Comparison of ENCODE assay signal across 16 cellular contexts in genomic region chr11:103633037-103633788, GRCh38.
DNase-seq lines count a peak whose midpoint lies in the region; ATAC-seq and TF ChIP-seq lines count a peak whose summit lies in the region.
"Had no signal": no experiment of that assay in that cellular context is flagged by ENCODE, and none has a peak within 500 bp of the region (broad histone marks: within the 10 kb centered on the region; RNA-seq: fewer than 3 reads in every experiment).

No MANE protein-coding gene starts in this region.

- no peak for TF ChIP-seq RAD21 in SK-N-SH (IDR thresholded peaks at IDR 0.05; ENCODE audit: low read length)

- POLR2A ChIA-PET in SK-N-SH (lab: Yijun Ruan, JAX), result no interaction called here

- H3K9me3 ChIP-seq in SK-N-SH, result no peaks in the 10 kb centered on the region
- H3K9me3 ChIP-seq: ovary had no signal

- peaks cover 32% of the 10 kb centered on the region for H3F3A ChIP-seq in SK-N-SH (replicated peaks; ENCODE audit: insufficient read depth)

- peak overlapping the region; percentile 40; the same call in 1 of the 2 replicates for H3K9ac ChIP-seq in SK-N-SH

- no peaks in the 10 kb centered on the region for H3K27me3 ChIP-seq in SK-N-SH (ENCODE audit: insufficient read depth)
- H3K27me3 ChIP-seq: ovary had no signal

- no peak; the same call in 1 of the 2 replicates for TF ChIP-seq CTCF in SK-N-SH (IDR thresholded peaks at IDR 0.05)

- no peaks in the 10 kb centered on the region for H3K36me3 ChIP-seq in SK-N-SH (replicated peaks in 1 of 2; ENCODE audit: control insufficient read depth in 1 of 2, insufficient read depth in 2 of 2, low read length in 1 of 2)
- H3K36me3 ChIP-seq: ovary had no signal

- no peaks in the 10 kb centered on the region for H3K9me2 ChIP-seq in SK-N-SH

- no peak for ATAC-seq in GM18498 (IDR thresholded peaks at IDR 0.05; ENCODE audit: unreplicated experiment)
- ATAC-seq: esophagus mucosa, T-helper 17 cell had no signal

- H3K79me2 ChIP-seq in SK-N-SH (ENCODE audit: insufficient read depth), result no peaks in the 10 kb centered on the region

- no peaks in the 10 kb centered on the region for H4K20me1 ChIP-seq in SK-N-SH (ENCODE audit: insufficient read depth)

- WGBS in SK-N-SH (ENCODE audit: low lambda C conversion rate), result 80% methylated on average over 1 of the region's 1 CpG

- peak; percentile 66 to 87 for TF ChIP-seq EP300 in SK-N-SH (IDR thresholded peaks at IDR 0.05; ENCODE audit: borderline replicate concordance in 1 of 2, low read depth in 1 of 2, low read length in 1 of 2)

- CTCF ChIA-PET in SK-N-SH (lab: Yijun Ruan, JAX), result interaction anchor here (1.1 to 1.3 kb wide), 2 partner anchors 18 to 96 kb away, joined by 3 read pairs; no protein-coding TSS in a partner anchor

- H3K4me1 ChIP-seq in SK-N-SH (ENCODE audit: control insufficient read depth in 1 of 2, insufficient read depth in 2 of 2, low read depth in 1 of 2, low read length in 1 of 2), result peaks cover 0 to 33% of the 10 kb centered on the region in 2 experiments; a peak in 2 of 4 replicates

- H3K4me3 ChIP-seq in SK-N-SH (ENCODE audit: low read depth in 2 of 2, low read length in 1 of 2), result no peak overlapping the region
- H3K4me3 ChIP-seq: ovary had no signal

- peak overlapping the region; percentile 53 to 83; a peak in 3 of 4 replicates for H3K27ac ChIP-seq in SK-N-SH (ENCODE audit: low read depth in 2 of 2, low read length in 1 of 2)
- H3K27ac ChIP-seq: 22Rv1, ovary had no signal

- no peak overlapping the region for H3K4me2 ChIP-seq in SK-N-SH

- peak; percentile 8 for DNase-seq in NCI-H146 (lab: John Stamatoyannopoulos, UW)
- no peak for DNase-seq in NCI-H146 treated with DMSO at 0.1 percent for 48 hours (lab: John Stamatoyannopoulos, UW; ENCODE audit: unreplicated experiment)
- DNase-seq in SK-N-SH, result no peak
- DNase-seq in foreskin melanocyte, result peak; percentile 32
- DNase-seq in renal cortical epithelial cell (ENCODE audit: low read depth), result peak; percentile 90
- no peak for DNase-seq in UCSD-AML1 (lab: John Stamatoyannopoulos, UW; ENCODE audit: unreplicated experiment)
- no peak for DNase-seq in GOT3 (lab: John Stamatoyannopoulos, UW)
- DNase-seq: activated effector memory CD4-positive, alpha-beta T cell treated with anti-CD3 and anti-CD28 coated beads, Interleukin-2, amount 50 U/mL, for 16 hours; Karpas-422; ovary; stimulated activated CD8-positive, alpha-beta memory T cell treated with anti-CD3 and anti-CD28 coated beads, Interleukin-4, amount 100 ng/mL, for 48 hours; T-helper 17 cell; trophoblast cell had no signal

- 0 out of 2 replicates have a peak overlapping the region, but pooled peaks have one; percentile 15 for H2AFZ ChIP-seq in SK-N-SH (ENCODE audit: low read depth)

TF ChIP-seq in SK-N-SH, 30 proteins besides CTCF, POLR2A, EP300 and RAD21:
- TF ChIP-seq ZBTB33 (IDR thresholded peaks at IDR 0.05; ENCODE audit: borderline replicate concordance, low read depth) (no peak), RXRA (IDR thresholded peaks at IDR 0.05; ENCODE audit: borderline replicate concordance, low read depth) (no peak), FOSL2 (IDR thresholded peaks at IDR 0.05; ENCODE audit: borderline replicate concordance, low read depth) (peak; percentile 27; the same call in 1 of the 2 replicates), FOXJ3 (CRISPR knock-in tag; IDR thresholded peaks at IDR 0.05) (no peak), JUND (IDR thresholded peaks at IDR 0.05) (peak; percentile 37; the same call in 1 of the 2 replicates), MXI1 (IDR thresholded peaks at IDR 0.05; ENCODE audit: low read depth, low read length) (no peak), GATA2 (CRISPR knock-in tag; IDR thresholded peaks at IDR 0.05) (no peak), NFIC (IDR thresholded peaks at IDR 0.05; ENCODE audit: borderline replicate concordance) (peak; percentile 41; the same call in 1 of the 2 replicates), IRF3 (IDR thresholded peaks at IDR 0.05; ENCODE audit: low read depth, low read length) (no peak), SIN3A (IDR thresholded peaks at IDR 0.05; ENCODE audit: borderline replicate concordance, low read depth, low read length) (no peak), PBX3 (IDR thresholded peaks at IDR 0.05) (peak; percentile 81), SMC3 (IDR thresholded peaks at IDR 0.05; ENCODE audit: low read depth, low read length) (no peak), CHD2 (IDR thresholded peaks at IDR 0.05; ENCODE audit: low read length, partially characterized antibody) (no peak), ELF1 (IDR thresholded peaks at IDR 0.05) (no peak), FOXM1 (IDR thresholded peaks at IDR 0.05; ENCODE audit: low read depth) (peak; percentile 87; the same call in 1 of the 2 replicates), NRF1 (IDR thresholded peaks at IDR 0.05; ENCODE audit: low read depth, low read length) (no peak), TCF12 (IDR thresholded peaks at IDR 0.05) (peak; percentile 79), TEAD4 (IDR thresholded peaks at IDR 0.05; ENCODE audit: borderline replicate concordance, insufficient read depth) (peak; percentile 78; the same call in 1 of the 2 replicates), MAX (IDR thresholded peaks at IDR 0.05; ENCODE audit: low read depth) (no peak), POLR2AphosphoS5 (IDR thresholded peaks at IDR 0.05; ENCODE audit: low read depth, low read length) (peak; percentile 21; the same call in 1 of the 2 replicates), YY1 (IDR thresholded peaks at IDR 0.05; ENCODE audit: low read depth) (no peak), GABPA (IDR thresholded peaks at IDR 0.05; ENCODE audit: low read depth) (no peak), RFX5 (IDR thresholded peaks at IDR 0.05; ENCODE audit: low read length) (no peak)
TF ChIP-seq in SK-N-SH: peak in this region for 8.

Comparison
In these comparisons a context has a peak if more than half of its experiments do, and no peak if none do; other contexts are left out.
1. DNase-seq: peak in NCI-H146 (single experiment), foreskin melanocyte (single experiment) and renal cortical epithelial cell (single experiment); none in NCI-H146 treated with DMSO at 0.1 percent for 48 hours (single experiment), SK-N-SH (single experiment), UCSD-AML1 (single experiment) and GOT3 (single experiment).